In genomic region chr1:38071530-38072266, GRCh38 we compare ENCODE assay signal across 8 cellular contexts. TPM values are rescaled to one million over a fixed set of nuclear protein-coding genes. Genes with fewer than 3 reads are reported as not detected.
A peak's percentile ranks its signal among the peaks of the same experiment; 100 is the strongest.
DNase-seq lines count a peak whose midpoint lies in the region; ATAC-seq and TF ChIP-seq lines count a peak whose summit lies in the region.

No MANE protein-coding gene starts in this region.

- no peak overlapping the region for H3K27ac ChIP-seq in RWPE2 (ENCODE audit: poor library complexity, severe bottlenecking)

- intact Hi-C loops in activated T-helper 1 cell treated with anti-CD3 and anti-CD28 coated beads, Interleukin-12 subunit alpha, Interleukin-12 subunit beta, Interleukin-2, Interleukin-4 antibody, amounts not matched to agents 30 ng/mL and 10 ng/mL and 1 ng/mL, durations not matched to agents 14 hours and 24 hours and 36 hours (cut with micrococcal nuclease), result loop anchor here (1.0 kb wide), 1 partner anchor 45 kb away; no protein-coding TSS in a partner anchor

- no peaks in the 10 kb centered on the region for H3K36me3 ChIP-seq in RWPE2 (ENCODE audit: low read depth)

- no peaks in the 10 kb centered on the region for H3K27me3 ChIP-seq in RWPE2 (ENCODE audit: insufficient read depth, poor library complexity, severe bottlenecking)

- H3K4me3 ChIP-seq in RWPE2 (ENCODE audit: severe bottlenecking), result no peak overlapping the region

- no peak overlapping the region for H3K4me3 Mint-ChIP-seq in activated T-helper 1 cell treated with anti-CD3 and anti-CD28 coated beads, Interleukin-12 subunit alpha, Interleukin-12 subunit beta, Interleukin-2, Interleukin-4 antibody, amounts not matched to agents 30 ng/mL and 10 ng/mL and 1 ng/mL, durations not matched to agents 14 hours and 24 hours and 36 hours

- peak; percentile 5 to 22 for DNase-seq in AML-193 (lab: John Stamatoyannopoulos, UW)
- peak; percentile 39 for DNase-seq in GM19240 (ENCODE audit: insufficient read length, low spot score)
- no peak for DNase-seq in RWPE2 (ENCODE audit: low spot score)
- DNase-seq in hepatic stellate cell (ENCODE audit: low spot score), result peak; percentile 73
- no peak for DNase-seq in NCI-H2227 treated with DMSO at 0.1 percent for 48 hours (lab: John Stamatoyannopoulos, UW)
- DNase-seq in inferior parietal cortex (ENCODE audit: extremely low spot score), result no peak
- no peak for DNase-seq in stimulated activated CD4-positive, alpha-beta T cell treated with anti-CD3 and anti-CD28 coated beads, Interleukin-2, amount 100 ng/mL, for 24 hours
- DNase-seq in activated T-helper 1 cell treated with anti-CD3 and anti-CD28 coated beads, Interleukin-12 subunit alpha, Interleukin-12 subunit beta, Interleukin-2, Interleukin-4 antibody, amounts not matched to agents 30 ng/mL and 10 ng/mL and 1 ng/mL, durations not matched to agents 14 hours and 24 hours and 36 hours (ENCODE audit: low spot score), result no peak

- H3K4me1 ChIP-seq in RWPE2 (ENCODE audit: insufficient read depth, poor library complexity, severe bottlenecking), result no peaks in the 10 kb centered on the region

- peaks cover 24% of the 10 kb centered on the region for H3K27me3 Mint-ChIP-seq in activated T-helper 1 cell treated with anti-CD3 and anti-CD28 coated beads, Interleukin-12 subunit alpha, Interleukin-12 subunit beta, Interleukin-2, Interleukin-4 antibody, amounts not matched to agents 30 ng/mL and 10 ng/mL and 1 ng/mL, durations not matched to agents 14 hours and 24 hours and 36 hours (ENCODE audit: insufficient read depth)

- H3K4me1 Mint-ChIP-seq in activated T-helper 1 cell treated with anti-CD3 and anti-CD28 coated beads, Interleukin-12 subunit alpha, Interleukin-12 subunit beta, Interleukin-2, Interleukin-4 antibody, amounts not matched to agents 30 ng/mL and 10 ng/mL and 1 ng/mL, durations not matched to agents 14 hours and 24 hours and 36 hours (ENCODE audit: low read depth), result no peaks in the 10 kb centered on the region

- H3K9me3 Mint-ChIP-seq in activated T-helper 1 cell treated with anti-CD3 and anti-CD28 coated beads, Interleukin-12 subunit alpha, Interleukin-12 subunit beta, Interleukin-2, Interleukin-4 antibody, amounts not matched to agents 30 ng/mL and 10 ng/mL and 1 ng/mL, durations not matched to agents 14 hours and 24 hours and 36 hours, result no peaks in the 10 kb centered on the region

- no peaks in the 10 kb centered on the region for H3K9me3 ChIP-seq in RWPE2 (ENCODE audit: severe bottlenecking)

- TF ChIP-seq CTCF in RWPE2 (IDR thresholded peaks at IDR 0.05; ENCODE audit: poor library complexity, severe bottlenecking), result peak; percentile 21

- ATAC-seq in RWPE2 (ENCODE audit: low read depth), result peak; percentile 64

- H3K27ac Mint-ChIP-seq in activated T-helper 1 cell treated with anti-CD3 and anti-CD28 coated beads, Interleukin-12 subunit alpha, Interleukin-12 subunit beta, Interleukin-2, Interleukin-4 antibody, amounts not matched to agents 30 ng/mL and 10 ng/mL and 1 ng/mL, durations not matched to agents 14 hours and 24 hours and 36 hours, result no peak overlapping the region

- H3K36me3 Mint-ChIP-seq in activated T-helper 1 cell treated with anti-CD3 and anti-CD28 coated beads, Interleukin-12 subunit alpha, Interleukin-12 subunit beta, Interleukin-2, Interleukin-4 antibody, amounts not matched to agents 30 ng/mL and 10 ng/mL and 1 ng/mL, durations not matched to agents 14 hours and 24 hours and 36 hours (ENCODE audit: low read depth), result no peaks in the 10 kb centered on the region

RNA-seq across cellular contexts. Expression of gene POU3F1, which starts 25.1 kb away (rescaled TPM):
- 1.5 and 1.8 TPM in 2 replicates for total RNA-seq in activated T-helper 1 cell treated with anti-CD3 and anti-CD28 coated beads, Interleukin-12 subunit alpha, Interleukin-12 subunit beta, Interleukin-2, Interleukin-4 antibody, amounts not matched to agents 30 ng/mL and 10 ng/mL and 1 ng/mL, durations not matched to agents 14 hours and 24 hours and 36 hours

RNA-seq across cellular contexts. Expression of gene UTP11, which starts 59.2 kb away (rescaled TPM):
- total RNA-seq in activated T-helper 1 cell treated with anti-CD3 and anti-CD28 coated beads, Interleukin-12 subunit alpha, Interleukin-12 subunit beta, Interleukin-2, Interleukin-4 antibody, amounts not matched to agents 30 ng/mL and 10 ng/mL and 1 ng/mL, durations not matched to agents 14 hours and 24 hours and 36 hours, result 106 and 108 TPM in 2 replicates

Comparison
In these comparisons a context has a peak if more than half of its experiments do, and no peak if none do; other contexts are left out.
1. DNase-seq: peak in AML-193 (2 of 2), GM19240 (single experiment) and hepatic stellate cell (single experiment); none in RWPE2 (single experiment), NCI-H2227 treated with DMSO at 0.1 percent for 48 hours (single experiment), inferior parietal cortex (single experiment), stimulated activated CD4-positive, alpha-beta T cell treated with anti-CD3 and anti-CD28 coated beads, Interleukin-2, amount 100 ng/mL, for 24 hours (0 of 2) and activated T-helper 1 cell treated with anti-CD3 and anti-CD28 coated beads, Interleukin-12 subunit alpha, Interleukin-12 subunit beta, Interleukin-2, Interleukin-4 antibody, amounts not matched to agents 30 ng/mL and 10 ng/mL and 1 ng/mL, durations not matched to agents 14 hours and 24 hours and 36 hours (single experiment).